Comparison of ENCODE assay signal across 8 cellular contexts in the genomic region with DNA sequence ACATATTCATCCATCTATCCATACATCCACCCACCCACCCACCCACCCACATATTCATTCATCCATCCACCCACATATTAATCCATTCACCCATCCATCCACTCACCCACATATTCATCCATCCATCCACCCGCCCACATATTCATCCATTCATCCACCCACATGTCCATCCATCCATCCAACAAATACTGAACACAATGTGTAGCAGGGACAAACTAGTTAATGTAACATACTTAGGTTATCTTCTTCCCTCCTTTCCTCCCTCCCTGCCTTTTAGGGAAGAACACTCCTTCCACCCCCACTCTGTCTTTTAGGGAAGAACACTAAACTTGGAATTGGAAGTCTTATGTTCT.
"Had no signal": no experiment of that assay in that cellular context is flagged by ENCODE, and none has a peak within 500 bp of the region (broad histone marks: within the 10 kb centered on the region; RNA-seq: fewer than 3 reads in every experiment).

No MANE protein-coding gene starts in this region.

- H3K4me3 ChIP-seq: GM12878 had no signal

- DNase-seq: GDM1, GF-D8 had no signal

- FAIRE-seq: G401.6, GM12878, GM12891, GM12892, GM18507, GM19239 had no signal

- ATAC-seq: GM12878 had no signal
